In the genomic region with DNA sequence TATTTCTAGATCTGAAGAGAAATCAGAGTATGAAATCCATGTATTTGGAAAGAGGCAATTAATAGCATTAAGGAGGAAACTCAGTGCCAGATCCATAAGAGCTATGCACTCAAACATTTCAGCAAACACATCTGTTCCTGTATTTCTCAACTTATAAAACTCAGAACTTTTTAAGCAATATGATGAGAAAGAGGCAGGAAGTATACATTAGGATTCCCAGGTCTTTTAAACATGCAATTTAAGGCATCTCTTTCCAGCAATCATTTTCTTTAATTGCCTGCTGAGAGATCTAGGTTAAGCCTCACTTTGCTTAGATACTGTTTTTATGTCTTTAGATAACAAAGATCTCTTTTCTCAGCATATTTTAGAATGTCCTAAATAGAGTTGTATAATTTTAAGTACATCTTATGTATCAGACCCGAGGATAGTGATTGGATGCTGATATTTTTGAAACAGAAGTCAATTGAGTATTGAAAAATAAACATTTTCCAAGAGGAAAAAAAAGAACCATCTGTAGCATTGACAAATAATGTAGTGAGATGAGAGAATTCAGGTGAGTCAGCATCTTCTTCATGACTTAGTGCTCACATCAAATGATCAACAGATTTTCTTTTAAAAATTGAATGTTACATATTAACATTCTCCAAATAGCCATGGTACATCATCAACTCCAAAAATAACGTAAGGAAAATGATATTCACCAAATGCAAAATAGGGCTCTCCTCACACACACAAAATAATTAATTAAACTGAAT, we compare ENCODE assay signal across 3 cellular contexts.
TF ChIP-seq lines count a peak whose summit lies in the region.

No MANE protein-coding gene starts in this region.

TF ChIP-seq in A549, 52 proteins besides CTCF, POLR2A, EP300 and RAD21 (continued from another document):
- TF ChIP-seq MAFK (IDR thresholded peaks at IDR 0.05; ENCODE audit: partially characterized antibody) = peak; percentile 23
- no peak for TF ChIP-seq ZFP36 (IDR thresholded peaks at IDR 0.05; ENCODE audit: borderline replicate concordance, partially characterized antibody)

TF ChIP-seq in IMR-90, 13 proteins besides CTCF, POLR2A, EP300 and RAD21 (continued from another document):
- TF ChIP-seq CEBPB (IDR thresholded peaks at IDR 0.05; ENCODE audit: low read depth, low read length) (no peak), MXI1 (IDR thresholded peaks at IDR 0.05; ENCODE audit: borderline replicate concordance, low read depth, low read length) (no peak), CHD1 (IDR thresholded peaks at IDR 0.05; ENCODE audit: low read depth, low read length) (no peak), MAZ (IDR thresholded peaks at IDR 0.05; ENCODE audit: borderline replicate concordance, low read depth, low read length) (no peak), RCOR1 (IDR thresholded peaks at IDR 0.05; ENCODE audit: insufficient replicate concordance, low read length) (no peak), MAFK (IDR thresholded peaks at IDR 0.05; ENCODE audit: low read depth, low read length) (peak; percentile 43)

TF ChIP-seq in K562, 482 proteins besides CTCF, POLR2A, EP300 and RAD21 (continued from another document):
- TF ChIP-seq MAFF (IDR thresholded peaks at IDR 0.05; ENCODE audit: low read length) (peak; percentile 30), POLR2H (tag; IDR thresholded peaks at IDR 0.05; ENCODE audit: low read depth) (no peak), BRF2 (IDR thresholded peaks at IDR 0.05; ENCODE audit: borderline replicate concordance, insufficient read depth, insufficient read length) (no peak), BDP1 (IDR thresholded peaks at IDR 0.05; ENCODE audit: insufficient read depth, insufficient read length) (no peak), ZBTB1 (CRISPR knock-in tag; IDR thresholded peaks at IDR 0.05; ENCODE audit: borderline replicate concordance, low read depth) (no peak), C11orf30 (IDR thresholded peaks at IDR 0.05; ENCODE audit: low read depth) (0 out of 2 replicates have a peak, but pooled peaks have one; percentile 6), ZNF316 (IDR thresholded peaks at IDR 0.05) (peak; percentile 40; the same call in 1 of the 2 replicates), THRAP3 (IDR thresholded peaks at IDR 0.05; ENCODE audit: borderline replicate concordance) (no peak), SIRT6 (IDR thresholded peaks at IDR 0.05; ENCODE audit: low read depth, low read length) (no peak), ATF7 (IDR thresholded peaks at IDR 0.05) (no peak), ZNF717 (CRISPR knock-in tag; IDR thresholded peaks at IDR 0.05) (no peak)
TF ChIP-seq in K562: peak in this region for 3.
